11 cellular contexts compared by ENCODE assay signal in genomic region chr17:54559883-54560282, GRCh38.
"Had no signal": no experiment of that assay in that cellular context is flagged by ENCODE, and none has a peak within 500 bp of the region (broad histone marks: within the 10 kb centered on the region; RNA-seq: fewer than 3 reads in every experiment).

No MANE protein-coding gene starts in this region.

- H3K9me3 ChIP-seq: HAP-1 had no signal

- H3K27ac ChIP-seq: GM23248 had no signal

- H3K9ac ChIP-seq: GM23248 had no signal

- ATAC-seq: GM23338, HCT116 had no signal

- H3K27ac Mint-ChIP-seq: GM23338, H9, HFFc6 had no signal

- H3K4me1 ChIP-seq: HAP-1 had no signal

- H3K4me3 Mint-ChIP-seq: GM23338, H9, HFFc6 had no signal

- FAIRE-seq: H1, H54 had no signal

- H3K4me3 ChIP-seq: GM23248, GM23338, HAP-1 had no signal

- H3K36me3 ChIP-seq: HAP-1 had no signal

- DNase-seq: GM23248, GOT3, H7, H9, HCEC 1CT, HFFc6 had no signal

- H3K4me1 Mint-ChIP-seq: GM23338 had no signal
